ENCODE assay signal across 1 cellular context in genomic region chr20:46512943-46513844, GRCh38.
TF ChIP-seq lines count a peak whose summit lies in the region.

ZNF334 (minus strand) TSS chr20:46513559; CDS start chr20:46512102, 1,457 bp downstream.

TF ChIP-seq in IMR-90, 13 proteins besides CTCF, POLR2A, EP300 and RAD21 (continued from another document):
- TF ChIP-seq ELK1 (IDR thresholded peaks at IDR 0.05; ENCODE audit: borderline replicate concordance, low read depth, low read length): no peak
- TF ChIP-seq MAZ (IDR thresholded peaks at IDR 0.05; ENCODE audit: borderline replicate concordance, low read depth, low read length): no peak
